17 cellular contexts compared by ENCODE assay signal in genomic region chr9:117672397-117672796, GRCh38. TPM values are rescaled to one million over a fixed set of nuclear protein-coding genes. Genes with fewer than 3 reads are reported as not detected.
DNase-seq lines count a peak whose midpoint lies in the region; ATAC-seq, FAIRE-seq and TF ChIP-seq lines count a peak whose summit lies in the region.
"Had no signal": no experiment of that assay in that cellular context is flagged by ENCODE, and none has a peak within 500 bp of the region (broad histone marks: within the 10 kb centered on the region; RNA-seq: fewer than 3 reads in every experiment).

No MANE protein-coding gene starts in this region.

- H3K36me3 ChIP-seq in HepG2 (replicated peaks in 1 of 2; ENCODE audit: control insufficient read depth in 1 of 2, insufficient read depth in 2 of 2, low read length in 2 of 2) = no peaks in the 10 kb centered on the region
- no peaks in the 10 kb centered on the region for H3K36me3 ChIP-seq in right lobe of liver

- CTCF ChIA-PET in HepG2 (lab: Yijun Ruan, JAX; ENCODE audit: low intra/inter-chr PET ratio, low total read pairs) = no interaction called here

- TF ChIP-seq POLR2A in HepG2 (IDR thresholded peaks at IDR 0.05; ENCODE audit: insufficient read depth in 1 of 2, low read depth in 2 of 2, low read length in 2 of 2) = no peak
- TF ChIP-seq POLR2A in right lobe of liver (IDR thresholded peaks at IDR 0.05) = no peak

- H3K27ac ChIP-seq in HepG2 (ENCODE audit: extremely low read length, insufficient read depth, low read length) = no peak overlapping the region
- no peak overlapping the region for H3K27ac ChIP-seq in right lobe of liver

- DNase-seq in HepG2 (ENCODE audit: low spot score) = peak; percentile 1
- no peak for DNase-seq in right lobe of liver
- DNase-seq in fibroblast of pulmonary artery (ENCODE audit: low read depth) = peak; percentile 59
- peak; percentile 50 for DNase-seq in urothelium cell line (ENCODE audit: low spot score)
- no peak for DNase-seq in DMS79 (lab: John Stamatoyannopoulos, UW)
- no peak for DNase-seq in stimulated activated CD4-positive, alpha-beta T cell treated with anti-CD3 and anti-CD28 coated beads, Interleukin-12 subunit alpha, Interleukin-12 subunit beta, amount 100 ng/mL, for 4 hours
- DNase-seq in LoVo (ENCODE audit: low spot score) = no peak
- DNase-seq: 8988T; CD4-positive, alpha-beta T cell; effector CD8-positive, alpha-beta T cell; left ventricle myocardium superior; naive thymus-derived CD8-positive, alpha-beta T cell; NCI-H1930; NCI-H524 treated with DMSO at 0.1 percent for 48 hours; stimulated activated naive CD8-positive, alpha-beta T cell treated with anti-CD3 and anti-CD28 coated beads, Interleukin-15, amount 100 ng/mL, for 72 hours had no signal

- no peak for TF ChIP-seq RAD21 in HepG2 (CRISPR knock-in tag; IDR thresholded peaks at IDR 0.05)

- FAIRE-seq in HepG2 (lab: Jason Lieb, UNC) (no peak), urothelium cell line (lab: Jason Lieb, UNC) (no peak)
- FAIRE-seq: GM12878 had no signal

- H2AFZ ChIP-seq in HepG2 (ENCODE audit: low read length) = no peak overlapping the region

- ATAC-seq in HepG2 = no peak
- ATAC-seq in right lobe of liver = no peak
- peak; percentile 47; the same call in 1 of the 3 replicates for ATAC-seq in SK-N-SH treated with all-trans-retinoic acid at 6 μM for 48 hours
- ATAC-seq: GM12878; left ventricle myocardium superior; naive thymus-derived CD8-positive, alpha-beta T cell; stimulated activated naive CD8-positive, alpha-beta T cell treated with anti-CD3 and anti-CD28 coated beads, Interleukin-15, amount 100 ng/mL, for 72 hours had no signal

- H3K9me3 ChIP-seq in HepG2 (ENCODE audit: low read length) = no peaks in the 10 kb centered on the region; the same call in 1 of the 2 replicates
- no peaks in the 10 kb centered on the region for H3K9me3 ChIP-seq in right lobe of liver

- H3K27me3 ChIP-seq in HepG2 (ENCODE audit: control insufficient read depth in 1 of 2, insufficient read depth in 2 of 2, low read length in 2 of 2) (no peaks in the 10 kb centered on the region), right lobe of liver (no peaks in the 10 kb centered on the region)

- TF ChIP-seq CTCF in HepG2 (CRISPR knock-in tag; IDR thresholded peaks at IDR 0.05) (no peak), right lobe of liver (IDR thresholded peaks at IDR 0.05) (no peak), fibroblast of pulmonary artery (IDR thresholded peaks at IDR 0.05; ENCODE audit: low read length, missing control alignments) (no peak)

- TF ChIP-seq EP300 in HepG2 (IDR thresholded peaks at IDR 0.05; ENCODE audit: low read depth in 2 of 2, low read length in 2 of 2) (no peak), HepG2 (CRISPR knock-in tag; IDR thresholded peaks at IDR 0.05; ENCODE audit: borderline replicate concordance) (no peak)

- H3K4me1 ChIP-seq in HepG2 (ENCODE audit: insufficient read depth, low read length) (no peaks in the 10 kb centered on the region), right lobe of liver (no peaks in the 10 kb centered on the region)

- no peaks in the 10 kb centered on the region for H3K79me2 ChIP-seq in HepG2 (ENCODE audit: insufficient read depth, low read length)

- H4K20me1 ChIP-seq in HepG2 (ENCODE audit: insufficient read depth, low read length) = no peaks in the 10 kb centered on the region

- in situ Hi-C loops in HepG2 (cut with HindIII; ENCODE audit: extremely low pct_ligation_motif_present, low pct_unique_long_range_greater_than_20kb) = no loop called here

- no peak overlapping the region for H3K4me2 ChIP-seq in HepG2 (ENCODE audit: low read depth, low read length)

- POLR2A ChIA-PET in HepG2 (lab: Yijun Ruan, JAX) = no interaction called here

- H3K4me3 ChIP-seq in HepG2 (replicated peaks in 1 of 3; ENCODE audit: insufficient read depth in 1 of 3, low read depth in 2 of 3, low read length in 3 of 3) (no peak overlapping the region), right lobe of liver (no peak overlapping the region), fibroblast of pulmonary artery (replicated peaks; ENCODE audit: low read depth, low read length) (no peak overlapping the region)
- H3K4me3 ChIP-seq: GM12878 had no signal

- no peak overlapping the region for H3K9ac ChIP-seq in HepG2 (ENCODE audit: insufficient read depth, low read depth, low read length)

- intact Hi-C loops in HepG2 (cut with micrococcal nuclease; ENCODE audit: unreplicated experiment) (no loop called here), right lobe of liver (cut with DNase I) (no loop called here)

- WGBS in HepG2 (ENCODE audit: low lambda C conversion rate) = 4% methylated on average over 1 of the region's 1 CpG
- 83% methylated on average over 1 of the region's 1 CpG for WGBS in right lobe of liver (ENCODE audit: insufficient coverage, low coverage, low lambda C conversion rate, missing lambda C conversion rate)

- no TSS peak for BruUV-seq in HepG2 (replicated peaks; lab: Mats Ljungman, UMichigan)

TF ChIP-seq in HepG2, 621 proteins besides CTCF, POLR2A, EP300 and RAD21 (continues in another document):
- TF ChIP-seq EEA1 (CRISPR knock-in tag; IDR thresholded peaks at IDR 0.05; ENCODE audit: borderline replicate concordance) (no peak), HOXA9 (CRISPR knock-in tag; IDR thresholded peaks at IDR 0.05; ENCODE audit: borderline replicate concordance) (no peak), MED13 (CRISPR knock-in tag; IDR thresholded peaks at IDR 0.05) (no peak), DBP (CRISPR knock-in tag; IDR thresholded peaks at IDR 0.05; ENCODE audit: not compliant biosample characterization) (no peak), TSC22D2 (CRISPR knock-in tag; IDR thresholded peaks at IDR 0.05; ENCODE audit: borderline replicate concordance) (no peak), ZSCAN21 (CRISPR knock-in tag; IDR thresholded peaks at IDR 0.05; ENCODE audit: borderline replicate concordance) (no peak), HCFC1 (IDR thresholded peaks at IDR 0.05; ENCODE audit: low read depth, low read length) (no peak), HOXA7 (CRISPR knock-in tag; IDR thresholded peaks at IDR 0.05) (no peak), GABPB1 (CRISPR knock-in tag; IDR thresholded peaks at IDR 0.05) (no peak), SMAD1 (CRISPR knock-in tag; IDR thresholded peaks at IDR 0.05; ENCODE audit: borderline replicate concordance, low read depth) (no peak)

TF ChIP-seq in SK-N-SH treated with all-trans-retinoic acid at 6 μM for 48 hours, 23 proteins besides CTCF, POLR2A, EP300 and RAD21:
- TF ChIP-seq SNAI2 (CRISPR knock-in tag; IDR thresholded peaks at IDR 0.05) = no peak
- peak; percentile 53 for TF ChIP-seq ISL1 (CRISPR knock-in tag; IDR thresholded peaks at IDR 0.05)

RNA-seq across cellular contexts. Expression of gene TLR4, which starts 31.8 kb away (rescaled TPM):
- 0.22 and 0.34 TPM in 2 replicates for total RNA-seq in HepG2 (2016; rRNA removed; fragmentation: Illumina TruSeq; extraction: Trizol)
- total RNA-seq in HepG2 (2016; cell fraction: cytosol; rRNA removed; fragmentation: Illumina TruSeq; extraction: Trizol; ENCODE audit: low read depth) = not detected in 2 replicates
- 0.26 and 0.27 TPM in 2 replicates for total RNA-seq in HepG2 (2016; cell fraction: insoluble cytoplasmic fraction; rRNA removed; fragmentation: Illumina TruSeq; extraction: Trizol)
- 0.07 and 0.19 TPM in 2 replicates for total RNA-seq in HepG2 (2016; cell fraction: membrane; rRNA removed; fragmentation: Illumina TruSeq; extraction: Trizol)
- 0.34 and 0.84 TPM in 2 replicates for total RNA-seq in HepG2 (2016; cell fraction: nucleus; rRNA removed; fragmentation: Illumina TruSeq; extraction: Trizol)
- polyA plus RNA-seq in HepG2 (2011; rRNA removed) = 0.07 TPM in 2 replicates
- 0.01 and 0.08 TPM in 2 replicates for polyA plus RNA-seq in HepG2 (2011; cell fraction: cytosol; rRNA removed)
- 0.05 TPM in 2 replicates for polyA plus RNA-seq in HepG2 (2011; cell fraction: nucleus; rRNA removed)
- 0.05 and 0.11 TPM in 2 replicates for polyA plus RNA-seq in HepG2 (2012)
- polyA plus RNA-seq in HepG2 (2016; cell fraction: cytosol; fragmentation: Illumina TruSeq; extraction: Trizol; ENCODE audit: low read depth) = 0.02 TPM in 1 of 2 replicates, not detected in the other
- polyA plus RNA-seq in HepG2 (2016; cell fraction: insoluble cytoplasmic fraction; fragmentation: Illumina TruSeq; extraction: Trizol; ENCODE audit: low read depth) = 0.16 and 0.27 TPM in 2 replicates
- polyA plus RNA-seq in HepG2 (2016; cell fraction: membrane; fragmentation: Illumina TruSeq; extraction: Trizol; ENCODE audit: low read depth) = 0.03 and 0.05 TPM in 2 replicates
- 0.11 and 0.15 TPM in 2 replicates for polyA plus RNA-seq in HepG2 (2016; cell fraction: nucleus; fragmentation: Illumina TruSeq; extraction: Trizol; ENCODE audit: insufficient read depth, low read depth)
- 0.32 and 4.3 TPM in 2 replicates for polyA minus RNA-seq in HepG2 (2011; rRNA and poly(A)+ RNA removed; ENCODE audit: low replicate concordance)
- 0.09 and 0.20 TPM in 2 replicates for polyA minus RNA-seq in HepG2 (2011; cell fraction: cytosol; rRNA and poly(A)+ RNA removed)
- 0.37 and 0.52 TPM in 2 replicates for polyA minus RNA-seq in HepG2 (2011; cell fraction: nucleus; rRNA and poly(A)+ RNA removed)
- 10 to 100 TPM in 3 of 6 experiments, 1 to 10 TPM in 3; 5.3 to 14.1 (median 10.6) TPM for total RNA-seq in right lobe of liver

Comparison
In these comparisons a context has a peak if more than half of its experiments do, and no peak if none do; other contexts are left out.
1. DNase-seq: peak in HepG2 (single experiment), fibroblast of pulmonary artery (single experiment) and urothelium cell line (single experiment); none in right lobe of liver (0 of 3), DMS79 (single experiment), stimulated activated CD4-positive, alpha-beta T cell treated with anti-CD3 and anti-CD28 coated beads, Interleukin-12 subunit alpha, Interleukin-12 subunit beta, amount 100 ng/mL, for 4 hours (single experiment) and LoVo (single experiment).